ENCODE assay signal across 36 cellular contexts in genomic region chr22:31926086-31926485, GRCh38.
"Had no signal": no experiment of that assay in that cellular context is flagged by ENCODE, and none has a peak within 500 bp of the region (broad histone marks: within the 10 kb centered on the region; RNA-seq: fewer than 3 reads in every experiment).

No MANE protein-coding gene starts in this region.

- ATAC-seq: activated CD8-positive, alpha-beta memory T cell treated with anti-CD3 and anti-CD28 coated beads, Interleukin-2, amount 10 ng/mL, durations not matched to agents 7 days and 5 days; PC-3; Right ventricle myocardium inferior had no signal

- H3K27me3 ChIP-seq: ascending aorta, breast epithelium, Peyer's patch had no signal

- H3K36me3 ChIP-seq: ascending aorta, breast epithelium, Peyer's patch, WERI-Rb-1 had no signal

- H3K27ac ChIP-seq: ascending aorta, breast epithelium, Peyer's patch, RWPE1, WERI-Rb-1 had no signal

- H3K9me3 Mint-ChIP-seq: activated CD4-positive, alpha-beta memory T cell treated with anti-CD3 and anti-CD28 coated beads, Interleukin-2, amount 10 ng/mL, durations not matched to agents 7 days and 5 days; activated naive CD4-positive, alpha-beta T cell treated with anti-CD3 and anti-CD28 coated beads, Interleukin-2, amount 10 ng/mL, durations not matched to agents 7 days and 5 days; activated naive CD8-positive, alpha-beta T cell treated with anti-CD3 and anti-CD28 coated beads for 36 hours had no signal

- H3K27ac Mint-ChIP-seq: activated CD4-positive, alpha-beta memory T cell treated with anti-CD3 and anti-CD28 coated beads, Interleukin-2, amount 10 ng/mL, durations not matched to agents 7 days and 5 days; activated CD8-positive, alpha-beta memory T cell treated with anti-CD3 and anti-CD28 coated beads, Interleukin-2, amount 10 ng/mL, durations not matched to agents 7 days and 5 days; activated naive CD4-positive, alpha-beta T cell treated with anti-CD3 and anti-CD28 coated beads, Interleukin-2, amount 10 ng/mL, durations not matched to agents 7 days and 5 days; activated naive CD8-positive, alpha-beta T cell treated with anti-CD3 and anti-CD28 coated beads for 36 hours had no signal

- DNase-seq: activated CD4-positive, alpha-beta memory T cell treated with anti-CD3 and anti-CD28 coated beads, Interleukin-2, amount 10 ng/mL, durations not matched to agents 7 days and 5 days; activated CD4-positive, alpha-beta T cell treated with anti-CD3 and anti-CD28 coated beads for 1 hour; activated CD4-positive, alpha-beta T cell treated with anti-CD3 and anti-CD28 coated beads for 48 hours; activated CD4-positive, CD25-positive, alpha-beta regulatory T cell; activated CD8-positive, alpha-beta memory T cell treated with anti-CD3 and anti-CD28 coated beads for 24 hours; activated CD8-positive, alpha-beta memory T cell treated with anti-CD3 and anti-CD28 coated beads, Interleukin-2, amount 10 ng/mL, durations not matched to agents 7 days and 5 days; activated CD8-positive, alpha-beta memory T cell treated with anti-CD3 and anti-CD28 coated beads, Interleukin-2, amount 50 U/mL, for 48 hours; activated effector memory CD4-positive, alpha-beta T cell treated with Interleukin-2 at 50 U/mL for 16 hours; activated naive CD4-positive, alpha-beta T cell treated with anti-CD3 and anti-CD28 coated beads, Interleukin-2, amount 10 ng/mL, durations not matched to agents 7 days and 5 days; activated naive CD8-positive, alpha-beta T cell treated with anti-CD3 and anti-CD28 coated beads for 36 hours; activated T-cell treated with anti-CD3 and anti-CD28 coated beads, Interleukin-2, amount 50 U/mL, for 48 hours; amniotic stem cell; cerebellar nuclear complex; Karpas-422; KBM-7; NCI-H1105 treated with DMSO at 0.1 percent for 48 hours; NCI-H1436; NCI-H1694; NCI-H1930; NCI-H2081 treated with DMSO at 0.1 percent for 48 hours; NCI-H2171; NCI-H510A; NCI-H526; NCI-H748 treated with DMSO at 0.1 percent for 48 hours; NK-92 treated with Interleukin-12 subunit alpha and Interleukin-12 subunit beta, amount 100 ng/mL, for 24 hours; PC-3; Peyer's patch; SW 1271; T-helper 1 cell; T-helper 2 cell; T-helper 9 cell; WERI-Rb-1 had no signal

- H3K36me3 Mint-ChIP-seq: activated CD8-positive, alpha-beta memory T cell treated with anti-CD3 and anti-CD28 coated beads, Interleukin-2, amount 10 ng/mL, durations not matched to agents 7 days and 5 days; activated naive CD4-positive, alpha-beta T cell treated with anti-CD3 and anti-CD28 coated beads, Interleukin-2, amount 10 ng/mL, durations not matched to agents 7 days and 5 days; activated naive CD8-positive, alpha-beta T cell treated with anti-CD3 and anti-CD28 coated beads for 36 hours had no signal

- H3K9me3 ChIP-seq: ascending aorta, breast epithelium, Peyer's patch had no signal

- H3K4me3 ChIP-seq: ascending aorta, breast epithelium, Peyer's patch had no signal

- H3K4me3 Mint-ChIP-seq: activated CD4-positive, alpha-beta memory T cell treated with anti-CD3 and anti-CD28 coated beads, Interleukin-2, amount 10 ng/mL, durations not matched to agents 7 days and 5 days; activated CD8-positive, alpha-beta memory T cell treated with anti-CD3 and anti-CD28 coated beads, Interleukin-2, amount 10 ng/mL, durations not matched to agents 7 days and 5 days; activated naive CD4-positive, alpha-beta T cell treated with anti-CD3 and anti-CD28 coated beads, Interleukin-2, amount 10 ng/mL, durations not matched to agents 7 days and 5 days; activated naive CD8-positive, alpha-beta T cell treated with anti-CD3 and anti-CD28 coated beads for 36 hours had no signal
